Comparison of ENCODE assay signal across 1 cellular context in genomic region chr6:20876016-20876415, GRCh38.
TF ChIP-seq lines count a peak whose summit lies in the region.

No MANE protein-coding gene starts in this region.

TF ChIP-seq in GM23338, 12 proteins besides CTCF, POLR2A, EP300 and RAD21 (continued from another document):
- TF ChIP-seq STAT1 (IDR thresholded peaks at IDR 0.05; ENCODE audit: unreplicated experiment) (no peak), EZH2 (IDR thresholded peaks at IDR 0.05; ENCODE audit: low read depth, unreplicated experiment) (no peak), CREB1 (CRISPR knock-in tag; IDR thresholded peaks at IDR 0.05; ENCODE audit: low read depth) (no peak), ZNF114 (CRISPR knock-in tag; IDR thresholded peaks at IDR 0.05) (no peak), JUNB (IDR thresholded peaks at IDR 0.05; ENCODE audit: unreplicated experiment) (no peak), NANOG (IDR thresholded peaks at IDR 0.05; ENCODE audit: borderline replicate concordance) (no peak)
- TF ChIP-seq, protein P1, sequence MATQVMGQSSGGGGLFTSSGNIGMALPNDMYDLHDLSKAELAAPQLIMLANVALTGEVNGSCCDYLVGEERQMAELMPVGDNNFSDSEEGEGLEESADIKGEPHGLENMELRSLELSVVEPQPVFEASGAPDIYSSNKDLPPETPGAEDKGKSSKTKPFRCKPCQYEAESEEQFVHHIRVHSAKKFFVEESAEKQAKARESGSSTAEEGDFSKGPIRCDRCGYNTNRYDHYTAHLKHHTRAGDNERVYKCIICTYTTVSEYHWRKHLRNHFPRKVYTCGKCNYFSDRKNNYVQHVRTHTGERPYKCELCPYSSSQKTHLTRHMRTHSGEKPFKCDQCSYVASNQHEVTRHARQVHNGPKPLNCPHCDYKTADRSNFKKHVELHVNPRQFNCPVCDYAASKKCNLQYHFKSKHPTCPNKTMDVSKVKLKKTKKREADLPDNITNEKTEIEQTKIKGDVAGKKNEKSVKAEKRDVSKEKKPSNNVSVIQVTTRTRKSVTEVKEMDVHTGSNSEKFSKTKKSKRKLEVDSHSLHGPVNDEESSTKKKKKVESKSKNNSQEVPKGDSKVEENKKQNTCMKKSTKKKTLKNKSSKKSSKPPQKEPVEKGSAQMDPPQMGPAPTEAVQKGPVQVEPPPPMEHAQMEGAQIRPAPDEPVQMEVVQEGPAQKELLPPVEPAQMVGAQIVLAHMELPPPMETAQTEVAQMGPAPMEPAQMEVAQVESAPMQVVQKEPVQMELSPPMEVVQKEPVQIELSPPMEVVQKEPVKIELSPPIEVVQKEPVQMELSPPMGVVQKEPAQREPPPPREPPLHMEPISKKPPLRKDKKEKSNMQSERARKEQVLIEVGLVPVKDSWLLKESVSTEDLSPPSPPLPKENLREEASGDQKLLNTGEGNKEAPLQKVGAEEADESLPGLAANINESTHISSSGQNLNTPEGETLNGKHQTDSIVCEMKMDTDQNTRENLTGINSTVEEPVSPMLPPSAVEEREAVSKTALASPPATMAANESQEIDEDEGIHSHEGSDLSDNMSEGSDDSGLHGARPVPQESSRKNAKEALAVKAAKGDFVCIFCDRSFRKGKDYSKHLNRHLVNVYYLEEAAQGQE (IDR thresholded peaks at IDR 0.05; ENCODE audit: unreplicated experiment): no peak
